In genomic region chr2:202374383-202374782, GRCh38 we compare ENCODE assay signal across 8 cellular contexts. TPM values are rescaled to one million over a fixed set of nuclear protein-coding genes. Genes with fewer than 3 reads are reported as not detected.
A peak's percentile ranks its signal among the peaks of the same experiment; 100 is the strongest.
DNase-seq lines count a peak whose midpoint lies in the region; ATAC-seq, FAIRE-seq and TF ChIP-seq lines count a peak whose summit lies in the region.
"Not testable (repeated sequence)": the region's sequence is repeated elsewhere in the genome, so short reads cannot be mapped to it uniquely, and the experiment has no call there.

No MANE protein-coding gene starts in this region.

- TF ChIP-seq RAD21 in GM12878 (IDR thresholded peaks at IDR 0.05; ENCODE audit: insufficient read depth, low read depth, low read length) = not testable (repeated sequence)

- peak overlapping the region; percentile 96; the same call in 1 of the 2 replicates for H3K4me2 ChIP-seq in GM12878 (ENCODE audit: control insufficient read depth, insufficient read depth)

- not testable (repeated sequence) for H3K27me3 Mint-ChIP-seq in CD8-positive, alpha-beta T cell (ENCODE audit: low read depth); activated B cell treated with CpG ODN at 0.5 μM for 24 hours; mesothelial cell of epicardium (ENCODE audit: low read depth)

- H3K9ac ChIP-seq in GM12878 (ENCODE audit: control insufficient read depth, insufficient read depth, low read length) = not testable (repeated sequence)

- not testable (repeated sequence) for H3K27ac Mint-ChIP-seq in CD8-positive, alpha-beta T cell; activated B cell treated with CpG ODN at 0.5 μM for 24 hours
- H3K27ac Mint-ChIP-seq in mesothelial cell of epicardium = peak overlapping the region; percentile 98

- 96% methylated on average over 22 of the region's 22 CpGs for WGBS in GM12878 (ENCODE audit: insufficient coverage, insufficient replicate concordance, low lambda C conversion rate, missing lambda C conversion rate)
- 92 to 95% methylated on average over 10 to 19 of the region's 22 CpGs for WGBS in gastroesophageal sphincter (ENCODE audit: low coverage in 1 of 2), 2 donors
- 83% methylated on average over 22 of the region's 22 CpGs for WGBS in prostate gland
- 80 to 84% methylated on average over 15 to 22 of the region's 22 CpGs for WGBS in transverse colon (ENCODE audit: low coverage in 1 of 2), 2 donors

- not testable (repeated sequence) for H2AFZ ChIP-seq in GM12878 (ENCODE audit: control insufficient read depth, low read depth, low read length)

- not testable (repeated sequence) for DNase-seq in CD8-positive, alpha-beta T cell; activated B cell treated with CpG ODN at 0.5 μM for 24 hours; GM12878 (ENCODE audit: low read depth, low spot score); mesothelial cell of epicardium (ENCODE audit: low spot score in 2 of 2, unreplicated experiment in 2 of 2); prostate gland (ENCODE audit: low spot score); transverse colon
- DNase-seq in NCI-H1417 (lab: John Stamatoyannopoulos, UW) = peak in 2 of 3 experiments; percentile 30 to 75

- not testable (repeated sequence) for H3K9me3 ChIP-seq in CD8-positive, alpha-beta T cell (ENCODE audit: low read length); GM12878 (replicated peaks; ENCODE audit: control insufficient read depth, insufficient read depth, low read length); gastroesophageal sphincter; prostate gland; transverse colon

- in situ Hi-C loops in GM12878 (cut with MboI); transverse colon (cut with MboI; ENCODE audit: low pct_ligation_motif_present in 1 of 4, low pct_unique_long_range_greater_than_20kb in 1 of 4, low sequenced_read_pairs in 3 of 4): not testable (repeated sequence)

- not testable (repeated sequence) for H3K36me3 ChIP-seq in CD8-positive, alpha-beta T cell (ENCODE audit: insufficient read depth, low read length); GM12878 (ENCODE audit: control insufficient read depth in 2 of 2, insufficient read depth in 2 of 2, low read length in 1 of 2); gastroesophageal sphincter; prostate gland; transverse colon

- H3K4me1 Mint-ChIP-seq in CD8-positive, alpha-beta T cell (ENCODE audit: low read depth) = peaks cover 22% of the 10 kb centered on the region
- H3K4me1 Mint-ChIP-seq in activated B cell treated with CpG ODN at 0.5 μM for 24 hours (peaks cover 20% of the 10 kb centered on the region), mesothelial cell of epicardium (peaks cover 25% of the 10 kb centered on the region)

- SMC1A ChIA-PET in GM12878 (lab: Charles Lee; ENCODE audit: uncharacterized antibody, unreplicated experiment) = not testable (repeated sequence)

- POLR2A ChIA-PET in CD8-positive, alpha-beta T cell (lab: Charles Lee); activated B cell treated with CpG ODN at 0.5 μM for 24 hours (lab: Charles Lee): not testable (repeated sequence)
- POLR2A ChIA-PET in GM12878 (lab: Charles Lee) = interaction anchor here (0.8 to 1.0 kb wide), 2 partner anchors 88 to 1180 kb away, joined by 3 read pairs; no protein-coding TSS in a partner anchor

- TF ChIP-seq CTCF in CD8-positive, alpha-beta T cell (IDR thresholded peaks at IDR 0.05); activated B cell treated with CpG ODN at 0.5 μM for 24 hours (IDR thresholded peaks at IDR 0.05); GM12878 (IDR thresholded peaks at IDR 0.05 in 2 of 3, conservative IDR thresholded peaks at IDR 0.05 in 1 of 3; ENCODE audit: control insufficient read depth in 2 of 3, extremely low read depth in 1 of 3, insufficient read depth in 1 of 3, low read depth in 3 of 3, low read length in 3 of 3); gastroesophageal sphincter (IDR thresholded peaks at IDR 0.05); mesothelial cell of epicardium (IDR thresholded peaks at IDR 0.05; ENCODE audit: unreplicated experiment); prostate gland (IDR thresholded peaks at IDR 0.05); transverse colon (IDR thresholded peaks at IDR 0.05): not testable (repeated sequence)

- ATAC-seq in CD8-positive, alpha-beta T cell; activated B cell treated with CpG ODN at 0.5 μM for 24 hours (ENCODE audit: low read depth); GM12878; gastroesophageal sphincter: not testable (repeated sequence)

- H3K79me2 ChIP-seq in GM12878 (ENCODE audit: control insufficient read depth, insufficient read depth, low read length) = peaks cover 33% of the 10 kb centered on the region

- CTCF ChIA-PET in CD8-positive, alpha-beta T cell (lab: Charles Lee); activated B cell treated with CpG ODN at 0.5 μM for 24 hours (lab: Charles Lee): not testable (repeated sequence)
- CTCF ChIA-PET in GM12878 (lab: Yijun Ruan, JAX) = interaction anchor here (1.8 kb wide), 1 partner anchor 96 kb away, joined by 5 read pairs; no protein-coding TSS in a partner anchor

- TF ChIP-seq EP300 in GM12878 (IDR thresholded peaks at IDR 0.05; ENCODE audit: borderline replicate concordance in 1 of 2, control insufficient read depth in 1 of 2, low read depth in 2 of 2, low read length in 2 of 2); gastroesophageal sphincter (IDR thresholded peaks at IDR 0.05); transverse colon (IDR thresholded peaks at IDR 0.05; ENCODE audit: low read depth): not testable (repeated sequence)

- H3K36me3 Mint-ChIP-seq in CD8-positive, alpha-beta T cell = peaks cover 17% of the 10 kb centered on the region
- H3K36me3 Mint-ChIP-seq in activated B cell treated with CpG ODN at 0.5 μM for 24 hours (ENCODE audit: low read depth) = peaks cover 15% of the 10 kb centered on the region
- H3K36me3 Mint-ChIP-seq in mesothelial cell of epicardium = not testable (repeated sequence)

- RAD21 ChIA-PET in GM12878 (lab: Charles Lee; ENCODE audit: unreplicated experiment) = not testable (repeated sequence)

- H3K27me3 ChIP-seq in CD8-positive, alpha-beta T cell (ENCODE audit: insufficient read depth, low read length); GM12878 (replicated peaks in 1 of 2; ENCODE audit: control insufficient read depth in 2 of 2, insufficient read depth in 2 of 2, low read length in 1 of 2); gastroesophageal sphincter; prostate gland (replicated peaks; ENCODE audit: insufficient read depth); transverse colon: not testable (repeated sequence)

- not testable (repeated sequence) for H3K27ac ChIP-seq in CD8-positive, alpha-beta T cell (ENCODE audit: low read depth, low read length); GM12878 (ENCODE audit: control insufficient read depth, insufficient read depth)
- H3K27ac ChIP-seq in gastroesophageal sphincter = peak overlapping the region; percentile 90 to 96 (median 94)
- H3K27ac ChIP-seq in prostate gland = peak overlapping the region; percentile 95 to 99
- H3K27ac ChIP-seq in transverse colon = peak overlapping the region; percentile 95 to 99 (median 96)

- H3K4me3 Mint-ChIP-seq in CD8-positive, alpha-beta T cell = peak overlapping the region; percentile 99
- H3K4me3 Mint-ChIP-seq in activated B cell treated with CpG ODN at 0.5 μM for 24 hours (peak overlapping the region; percentile 98), mesothelial cell of epicardium (peak overlapping the region; percentile 100)

- H3K9me3 Mint-ChIP-seq in CD8-positive, alpha-beta T cell; activated B cell treated with CpG ODN at 0.5 μM for 24 hours; mesothelial cell of epicardium: not testable (repeated sequence)

- intact Hi-C loops in CD8-positive, alpha-beta T cell (cut with DNase I, micrococcal nuclease) = loop anchor here (5.0 to 10.0 kb wide), 5 partner anchors 260 to 930 kb away; partner anchors contain the start of genes NBEAL1 (in 2 of the 2), FAM117B (in 1 of the 2) and FZD7 (in 1 of the 2)
- intact Hi-C loops in activated B cell treated with CpG ODN at 0.5 μM for 24 hours (cut with micrococcal nuclease) (loop anchor here (10.0 kb wide), 1 partner anchor 380 kb away; no protein-coding TSS in a partner anchor), GM12878 (cut with micrococcal nuclease; ENCODE audit: unreplicated experiment) (loop anchor here (10.0 kb wide), 1 partner anchor 1510 kb away; the partner anchor contains the start of gene CLK1), prostate gland (cut with DNase I) (loop anchor here (10.0 kb wide), 1 partner anchor 170 kb away; no protein-coding TSS in a partner anchor)
- intact Hi-C loops in transverse colon (cut with DNase I; ENCODE audit: low total_unique reads) = not testable (repeated sequence)

- not testable (repeated sequence) for H3K4me3 ChIP-seq in CD8-positive, alpha-beta T cell (ENCODE audit: low read depth, low read length); GM12878; transverse colon
- H3K4me3 ChIP-seq in gastroesophageal sphincter = peak overlapping the region in 1 of 2 donors; percentile 74
- peak overlapping the region in 1 of 2 donors; percentile 97 for H3K4me3 ChIP-seq in prostate gland

- TF ChIP-seq POLR2A in GM12878 (IDR thresholded peaks at IDR 0.05; ENCODE audit: low read depth, low read length); gastroesophageal sphincter (IDR thresholded peaks at IDR 0.05); prostate gland (IDR thresholded peaks at IDR 0.05); transverse colon (IDR thresholded peaks at IDR 0.05): not testable (repeated sequence)

- BruUV-seq in GM12878 (replicated peaks; lab: Mats Ljungman, UMichigan) = not testable (repeated sequence)

- not testable (repeated sequence) for FAIRE-seq in GM12878 (lab: Jason Lieb, UNC)

- H3K4me1 ChIP-seq in CD8-positive, alpha-beta T cell (ENCODE audit: insufficient read depth, low read length) = peaks cover 15% of the 10 kb centered on the region
- not testable (repeated sequence) for H3K4me1 ChIP-seq in GM12878 (ENCODE audit: control insufficient read depth, insufficient read depth, low read length); prostate gland (replicated peaks)
- H3K4me1 ChIP-seq in gastroesophageal sphincter (peaks cover 0 to 13% (median 0%) of the 10 kb centered on the region in 3 donors), transverse colon (peaks cover 0 to 19% (median 9%) of the 10 kb centered on the region in 4 donors)

- not testable (repeated sequence) for H4K20me1 ChIP-seq in GM12878 (ENCODE audit: control insufficient read depth, insufficient read depth)

RNA-seq across cellular contexts. Expression of gene BMPR2, which starts 1.7 kb away (rescaled TPM):
- total RNA-seq in CD8-positive, alpha-beta T cell = 1 to 10 TPM; 9.4 to 9.6 TPM
- total RNA-seq in activated B cell treated with CpG ODN at 0.5 μM for 24 hours (16.5 and 16.8 TPM in 2 replicates), GM12878 (2014; rRNA removed) (6.0 and 7.0 TPM in 2 replicates), GM12878 (2014; rRNA removed; fragmentation: Illumina TruSeq; extraction: Trizol) (9.3 and 10.4 TPM in 2 replicates), GM12878 (2021) (15.6 and 15.7 TPM in 2 replicates), gastroesophageal sphincter (10 to 100 TPM; 53.4 to 86.9 (median 70.0) TPM), mesothelial cell of epicardium (75.8 to 81.4 TPM (median 76.5 TPM) in 3 replicates), prostate gland (10 to 100 TPM; 41.1 to 69.9 TPM), transverse colon (10 to 100 TPM; 16.5 to 40.5 (median 26.5) TPM)
- 51.2 and 52.0 TPM in 2 replicates for total RNA-seq in GM12878 (2013; cell fraction: nucleolus; rRNA removed)
- polyA plus RNA-seq in GM12878 (2011; ENCODE audit: low read depth) = 6.6 TPM
- polyA plus RNA-seq in GM12878 (2011; rRNA removed) (33.0 and 34.5 TPM in 2 replicates), GM12878 (2014; fragmentation: Illumina TruSeq; extraction: Trizol) (14.8 and 19.5 TPM in 2 replicates), GM12878 (2014; fragmentation: Nextera tagmentation; extraction: Ambion mirVana) (1 to 10 TPM; 2.4 to 3.4 TPM), GM12878 (2014; rRNA removed) (5.9 and 6.1 TPM in 2 replicates), GM12878 (2016; fragmentation: Nextera tagmentation; extraction: Ambion mirVana) (1 to 10 TPM; 6.5 to 7.8 TPM)
- polyA plus RNA-seq in GM12878 (2011; cell fraction: cytosol; rRNA removed) = 14.7 and 22.6 TPM in 2 replicates
- 9.9 and 11.8 TPM in 2 replicates for polyA plus RNA-seq in GM12878 (2011; cell fraction: nucleus; rRNA removed)
- 7.2 and 10.4 TPM in 2 replicates for polyA plus RNA-seq in GM12878 (2012)
- 51.6 and 107 TPM in 2 replicates for polyA minus RNA-seq in GM12878 (2011; rRNA and poly(A)+ RNA removed)
- 25.5 and 29.5 TPM in 2 replicates for polyA minus RNA-seq in GM12878 (2011; cell fraction: cytosol; rRNA and poly(A)+ RNA removed)
- polyA minus RNA-seq in GM12878 (2011; cell fraction: nucleus; rRNA and poly(A)+ RNA removed) = 10.2 and 12.0 TPM in 2 replicates
